In the genomic region with DNA sequence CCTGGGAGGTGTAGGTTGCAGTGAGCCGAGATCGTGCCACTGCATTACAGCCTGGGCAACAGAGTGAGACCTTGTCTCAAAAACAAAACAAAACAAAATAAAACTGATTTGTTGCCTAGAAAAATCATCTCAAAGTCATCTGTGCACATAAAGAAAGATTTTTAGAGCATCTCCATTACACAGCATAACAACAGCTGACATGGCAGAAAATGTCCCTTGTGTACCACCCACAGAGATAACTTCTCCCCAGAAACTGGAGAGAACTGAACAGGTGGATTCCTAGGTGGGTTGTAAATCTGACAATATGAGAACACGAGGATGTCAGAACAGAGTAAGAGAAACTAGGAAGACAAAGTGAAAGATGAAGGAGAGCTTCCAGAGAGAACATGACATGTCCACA, we compare ENCODE assay signal across 34 cellular contexts.
"Had no signal": no experiment of that assay in that cellular context is flagged by ENCODE, and none has a peak within 500 bp of the region (broad histone marks: within the 10 kb centered on the region; RNA-seq: fewer than 3 reads in every experiment).

No MANE protein-coding gene starts in this region.

- H3K4me1 ChIP-seq: adrenal gland, breast epithelium had no signal

- ATAC-seq: activated CD8-positive, alpha-beta T cell treated with anti-CD3 and anti-CD28 coated beads for 36 hours; activated naive CD4-positive, alpha-beta T cell treated with anti-CD3 and anti-CD28 coated beads, Interleukin-2, amount 50 U/mL, for 72 hours; activated T-cell treated with anti-CD3 and anti-CD28 coated beads, Interleukin-2, amount 50 U/mL, for 4 hours; activated T-cell treated with anti-CD3 and anti-CD28 coated beads, Interleukin-2, amount 50 U/mL, for 72 hours; activated T-helper 17 cell treated with anti-CD3 and anti-CD28 coated beads, Interleukin-2, amount 50 U/mL, for 72 hours; body of pancreas had no signal

- H3K36me3 ChIP-seq: adrenal gland, brain microvascular endothelial cell, breast epithelium had no signal

- H3K27ac ChIP-seq: adrenal gland, body of pancreas, brain microvascular endothelial cell, breast epithelium, VCaP had no signal

- H3K4me3 ChIP-seq: adrenal gland, body of pancreas, breast epithelium had no signal

- FAIRE-seq: astrocyte, TTC549 had no signal

- DNase-seq: activated B cell treated with CpG ODN at 0.5 μM for 24 hours; activated CD4-positive, alpha-beta memory T cell treated with anti-CD3 and anti-CD28 coated beads for 36 hours; activated CD4-positive, alpha-beta T cell treated with anti-CD3 and anti-CD28 coated beads for 4 hours; activated CD4-positive, alpha-beta T cell treated with anti-CD3 and anti-CD28 coated beads, Interleukin-2, amount 10 ng/mL, durations not matched to agents 24 days and 14 days; activated CD4-positive, alpha-beta T cell treated with anti-CD3 and anti-CD28 coated beads, Interleukin-2, amount 50 U/mL, for 1 hour; activated CD4-positive, alpha-beta T cell treated with anti-CD3 and anti-CD28 coated beads, Interleukin-2, amount 50 U/mL, for 4 hours; activated CD4-positive, CD25-positive, alpha-beta regulatory T cell treated with anti-CD3 and anti-CD28 coated beads, Interleukin-2, amount 50 U/mL, for 72 hours; activated CD8-positive, alpha-beta memory T cell treated with anti-CD3 and anti-CD28 coated beads, Interleukin-2, amount 50 U/mL, for 4 hours; activated CD8-positive, alpha-beta T cell treated with anti-CD3 and anti-CD28 coated beads for 36 hours; activated effector memory CD4-positive, alpha-beta T cell treated with anti-CD3 and anti-CD28 coated beads, Interleukin-2, amount 50 U/mL, for 16 hours; activated gamma-delta T cell treated with Interleukin-2 at 50 U/mL for 16 hours; activated naive CD4-positive, alpha-beta T cell; activated naive CD4-positive, alpha-beta T cell treated with anti-CD3 and anti-CD28 coated beads for 36 hours; activated naive CD4-positive, alpha-beta T cell treated with anti-CD3 and anti-CD28 coated beads, Interleukin-2, amount 50 U/mL, for 16 hours; activated naive CD8-positive, alpha-beta T cell treated with anti-CD3 and anti-CD28 coated beads for 36 hours; activated T-cell treated with anti-CD3 and anti-CD28 coated beads for 4 hours; activated T-cell treated with anti-CD3 and anti-CD28 coated beads, Interleukin-2, amount 50 U/mL, for 1 hour; activated T-cell treated with anti-CD3 and anti-CD28 coated beads, Interleukin-2, amount 50 U/mL, for 4 hours; activated T-cell treated with anti-CD3 and anti-CD28 coated beads, Interleukin-2, amount 50 U/mL, for 72 hours; amniotic stem cell; aorta; body of pancreas; brain microvascular endothelial cell; central memory CD4-positive, alpha-beta T cell; T-helper 1 cell; T-helper 2 cell; T-helper 9 cell had no signal

- H3K27me3 ChIP-seq: adrenal gland, body of pancreas, brain microvascular endothelial cell, breast epithelium had no signal

- H3K9me3 ChIP-seq: body of pancreas had no signal
